16 cellular contexts compared by ENCODE assay signal in genomic region chr2:46091004-46091403, GRCh38.
DNase-seq lines count a peak whose midpoint lies in the region; ATAC-seq, FAIRE-seq and TF ChIP-seq lines count a peak whose summit lies in the region.
"Had no signal": no experiment of that assay in that cellular context is flagged by ENCODE, and none has a peak within 500 bp of the region (broad histone marks: within the 10 kb centered on the region; RNA-seq: fewer than 3 reads in every experiment).

No MANE protein-coding gene starts in this region.

- H3K36me3 ChIP-seq in bronchial epithelial cell (ENCODE audit: control insufficient read depth, insufficient read depth, low read length) (no peaks in the 10 kb centered on the region), hepatocyte (replicated peaks; ENCODE audit: insufficient read depth, low read depth) (no peaks in the 10 kb centered on the region), thyroid gland (no peaks in the 10 kb centered on the region)

- TF ChIP-seq CTCF in bronchial epithelial cell (IDR thresholded peaks at IDR 0.05; ENCODE audit: insufficient read depth, low read length, severe bottlenecking) (peak; percentile 4), hepatocyte (IDR thresholded peaks at IDR 0.05; ENCODE audit: poor library complexity) (peak; percentile 25), thyroid gland (IDR thresholded peaks at IDR 0.05) (peak in 4 of 6 experiments; percentile 11 to 62 (median 46)), Calu3 (IDR thresholded peaks at IDR 0.05; ENCODE audit: unreplicated experiment) (no peak)

- no TSS peak for BruUV-seq in Calu3 (replicated peaks; lab: Mats Ljungman, UMichigan)

- no peaks in the 10 kb centered on the region for H3K27me3 Mint-ChIP-seq in Calu3 (ENCODE audit: unreplicated experiment)
- H3K27me3 Mint-ChIP-seq: brain; CD8-positive, alpha-beta memory T cell had no signal

- H3K36me3 Mint-ChIP-seq in Calu3 (ENCODE audit: insufficient read depth, unreplicated experiment), result no peaks in the 10 kb centered on the region

- DNase-seq in NCI-H1417 (lab: John Stamatoyannopoulos, UW), result peak in 2 of 3 experiments; percentile 17 to 63
- DNase-seq in NCI-H1417 treated with DMSO at 0.1 percent for 48 hours (lab: John Stamatoyannopoulos, UW), result no peak
- no peak for DNase-seq in bronchial epithelial cell (ENCODE audit: low read depth)
- DNase-seq in hepatocyte (ENCODE audit: low spot score), result no peak
- peak; percentile 53 to 68 for DNase-seq in thyroid gland
- DNase-seq in OCI-M2 (lab: John Stamatoyannopoulos, UW; ENCODE audit: unreplicated experiment), result no peak
- no peak for DNase-seq in Calu3
- DNase-seq: activated naive CD4-positive, alpha-beta T cell treated with Interleukin-2 at 50 U/mL for 16 hours; CD8-positive, alpha-beta memory T cell; HCEC 1CT; NCI-H187; NCI-H774; stimulated activated naive CD4-positive, alpha-beta T cell treated with Interleukin-2 at 50 U/mL for 16 hours had no signal

- no peaks in the 10 kb centered on the region for H3K9me2 ChIP-seq in hepatocyte (replicated peaks; ENCODE audit: insufficient read depth)

- peaks cover 9% of the 10 kb centered on the region for H3K9me3 Mint-ChIP-seq in Calu3 (ENCODE audit: low read depth, unreplicated experiment)
- H3K9me3 Mint-ChIP-seq: CD8-positive, alpha-beta memory T cell had no signal

- peak in 1 of 2 donors; percentile 62 for TF ChIP-seq POLR2A in thyroid gland (IDR thresholded peaks at IDR 0.05)

- H4K20me1 ChIP-seq in hepatocyte (ENCODE audit: insufficient read depth, poor library complexity, severe bottlenecking), result no peaks in the 10 kb centered on the region

- CTCF ChIA-PET in Calu3 (lab: Charles Lee), result no interaction called here

- no peaks in the 10 kb centered on the region for H3K4me1 ChIP-seq in hepatocyte (ENCODE audit: insufficient read depth)
- H3K4me1 ChIP-seq in thyroid gland, result peaks cover 20 to 29% of the 10 kb centered on the region in 2 donors

- FAIRE-seq in bronchial epithelial cell (lab: Jason Lieb, UNC), result no peak

- H2AFZ ChIP-seq in hepatocyte, result no peak overlapping the region

- H3K27ac Mint-ChIP-seq in Calu3 (ENCODE audit: unreplicated experiment), result no peak overlapping the region
- H3K27ac Mint-ChIP-seq: brain had no signal

- H3K4me3 ChIP-seq in bronchial epithelial cell (ENCODE audit: low read depth, low read length) (no peak overlapping the region), hepatocyte (no peak overlapping the region), thyroid gland (replicated peaks in 1 of 3) (no peak overlapping the region)
- H3K4me3 ChIP-seq: SJSA1 had no signal

- H3K9me3 ChIP-seq in hepatocyte (ENCODE audit: low read depth) (no peaks in the 10 kb centered on the region), thyroid gland (no peaks in the 10 kb centered on the region)

- H3K4me1 Mint-ChIP-seq in Calu3 (ENCODE audit: low read depth, unreplicated experiment), result no peaks in the 10 kb centered on the region
- H3K4me1 Mint-ChIP-seq: CD8-positive, alpha-beta memory T cell had no signal

- no peak overlapping the region for H3K4me3 Mint-ChIP-seq in Calu3 (ENCODE audit: low read depth, unreplicated experiment)
- H3K4me3 Mint-ChIP-seq: brain; CD8-positive, alpha-beta memory T cell had no signal

- H3K79me2 ChIP-seq in hepatocyte, result no peaks in the 10 kb centered on the region

- H3K27ac ChIP-seq in hepatocyte (no peak overlapping the region), thyroid gland (peak overlapping the region; percentile 35 to 77 (median 67))
- H3K27ac ChIP-seq: SJSA1 had no signal

- H3K27me3 ChIP-seq in bronchial epithelial cell (ENCODE audit: control insufficient read depth, insufficient read depth, low read length), result no peaks in the 10 kb centered on the region
- no peaks in the 10 kb centered on the region for H3K27me3 ChIP-seq in hepatocyte
- H3K27me3 ChIP-seq in thyroid gland, result no peaks in the 10 kb centered on the region
- H3K27me3 ChIP-seq: SJSA1 had no signal

- intact Hi-C loops in thyroid gland (cut with DNase I), result no loop called here
- intact Hi-C loops in Calu3 (cut with micrococcal nuclease; ENCODE audit: unreplicated experiment), result no loop called here

- 61% methylated on average over 3 of the region's 3 CpGs for WGBS in hepatocyte (ENCODE audit: low lambda C conversion rate, missing lambda C conversion rate)
- 13 to 16% methylated on average over 3 of the region's 3 CpGs for WGBS in thyroid gland, 2 donors

- H3K4me2 ChIP-seq in hepatocyte, result no peak overlapping the region

- no peak for ATAC-seq in HG03460 (IDR thresholded peaks at IDR 0.05; ENCODE audit: unreplicated experiment)

Comparison
In these comparisons a context has a peak if more than half of its experiments do, and no peak if none do; other contexts are left out.
1. DNase-seq: peak in NCI-H1417 (2 of 3) and thyroid gland (2 of 2); none in NCI-H1417 treated with DMSO at 0.1 percent for 48 hours (single experiment), bronchial epithelial cell (single experiment), hepatocyte (single experiment), OCI-M2 (single experiment) and Calu3 (single experiment).